Comparison of ENCODE assay signal across 1 cellular context in the genomic region with DNA sequence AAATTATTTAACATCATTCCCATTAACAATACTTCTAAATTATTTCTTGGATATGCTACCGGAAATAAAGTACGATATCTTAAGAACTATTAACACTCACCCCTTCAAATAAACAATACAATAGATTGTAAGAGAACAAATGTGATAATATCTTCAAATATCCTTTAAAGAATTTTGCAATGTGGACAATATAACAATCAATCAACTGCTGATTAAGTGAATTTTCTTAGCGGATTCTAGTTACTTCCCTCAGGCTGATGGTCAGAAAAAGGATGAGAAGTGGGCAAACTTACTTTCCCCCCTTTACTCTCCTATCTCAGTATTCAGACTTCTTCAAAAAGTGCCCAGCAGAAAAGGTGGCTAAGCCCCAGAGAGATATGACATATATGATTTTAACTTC.
TF ChIP-seq lines count a peak whose summit lies in the region.

No MANE protein-coding gene starts in this region.

TF ChIP-seq in HCT116, 20 proteins besides CTCF, POLR2A, EP300 and RAD21:
- TF ChIP-seq YY1 (IDR thresholded peaks at IDR 0.05; ENCODE audit: extremely low read depth, insufficient replicate concordance, low read depth, low read length), result no peak
- no peak for TF ChIP-seq SP1 (IDR thresholded peaks at IDR 0.05; ENCODE audit: low read depth)
- TF ChIP-seq CBX3 (IDR thresholded peaks at IDR 0.05; ENCODE audit: low read depth), result no peak
- TF ChIP-seq JUND (IDR thresholded peaks at IDR 0.05), result no peak
- no peak for TF ChIP-seq CEBPB (IDR thresholded peaks at IDR 0.05; ENCODE audit: low read depth)
- TF ChIP-seq ELF1 (IDR thresholded peaks at IDR 0.05; ENCODE audit: borderline replicate concordance, low read depth), result no peak
- TF ChIP-seq, protein P1, sequence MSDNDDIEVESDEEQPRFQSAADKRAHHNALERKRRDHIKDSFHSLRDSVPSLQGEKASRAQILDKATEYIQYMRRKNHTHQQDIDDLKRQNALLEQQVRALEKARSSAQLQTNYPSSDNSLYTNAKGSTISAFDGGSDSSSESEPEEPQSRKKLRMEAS (IDR thresholded peaks at IDR 0.05), result no peak
- no peak for TF ChIP-seq ZBTB33 (IDR thresholded peaks at IDR 0.05; ENCODE audit: extremely low read depth, insufficient replicate concordance, low read length)
- no peak for TF ChIP-seq TCF7L2 (IDR thresholded peaks at IDR 0.05; ENCODE audit: borderline replicate concordance, extremely low read depth, insufficient read depth, insufficient read length)
- TF ChIP-seq EGR1 (IDR thresholded peaks at IDR 0.05; ENCODE audit: low read depth), result no peak
- TF ChIP-seq, protein P2, sequence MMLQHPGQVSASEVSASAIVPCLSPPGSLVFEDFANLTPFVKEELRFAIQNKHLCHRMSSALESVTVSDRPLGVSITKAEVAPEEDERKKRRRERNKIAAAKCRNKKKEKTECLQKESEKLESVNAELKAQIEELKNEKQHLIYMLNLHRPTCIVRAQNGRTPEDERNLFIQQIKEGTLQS (IDR thresholded peaks at IDR 0.05), result no peak
- TF ChIP-seq POLR2AphosphoS5 (IDR thresholded peaks at IDR 0.05; ENCODE audit: low read depth, low read length), result no peak
- TF ChIP-seq ZFX (IDR thresholded peaks at IDR 0.05), result no peak
- no peak for TF ChIP-seq SRF (IDR thresholded peaks at IDR 0.05; ENCODE audit: low read depth)
- no peak for TF ChIP-seq FOSL1 (IDR thresholded peaks at IDR 0.05; ENCODE audit: low read depth)
- TF ChIP-seq, protein P3, sequence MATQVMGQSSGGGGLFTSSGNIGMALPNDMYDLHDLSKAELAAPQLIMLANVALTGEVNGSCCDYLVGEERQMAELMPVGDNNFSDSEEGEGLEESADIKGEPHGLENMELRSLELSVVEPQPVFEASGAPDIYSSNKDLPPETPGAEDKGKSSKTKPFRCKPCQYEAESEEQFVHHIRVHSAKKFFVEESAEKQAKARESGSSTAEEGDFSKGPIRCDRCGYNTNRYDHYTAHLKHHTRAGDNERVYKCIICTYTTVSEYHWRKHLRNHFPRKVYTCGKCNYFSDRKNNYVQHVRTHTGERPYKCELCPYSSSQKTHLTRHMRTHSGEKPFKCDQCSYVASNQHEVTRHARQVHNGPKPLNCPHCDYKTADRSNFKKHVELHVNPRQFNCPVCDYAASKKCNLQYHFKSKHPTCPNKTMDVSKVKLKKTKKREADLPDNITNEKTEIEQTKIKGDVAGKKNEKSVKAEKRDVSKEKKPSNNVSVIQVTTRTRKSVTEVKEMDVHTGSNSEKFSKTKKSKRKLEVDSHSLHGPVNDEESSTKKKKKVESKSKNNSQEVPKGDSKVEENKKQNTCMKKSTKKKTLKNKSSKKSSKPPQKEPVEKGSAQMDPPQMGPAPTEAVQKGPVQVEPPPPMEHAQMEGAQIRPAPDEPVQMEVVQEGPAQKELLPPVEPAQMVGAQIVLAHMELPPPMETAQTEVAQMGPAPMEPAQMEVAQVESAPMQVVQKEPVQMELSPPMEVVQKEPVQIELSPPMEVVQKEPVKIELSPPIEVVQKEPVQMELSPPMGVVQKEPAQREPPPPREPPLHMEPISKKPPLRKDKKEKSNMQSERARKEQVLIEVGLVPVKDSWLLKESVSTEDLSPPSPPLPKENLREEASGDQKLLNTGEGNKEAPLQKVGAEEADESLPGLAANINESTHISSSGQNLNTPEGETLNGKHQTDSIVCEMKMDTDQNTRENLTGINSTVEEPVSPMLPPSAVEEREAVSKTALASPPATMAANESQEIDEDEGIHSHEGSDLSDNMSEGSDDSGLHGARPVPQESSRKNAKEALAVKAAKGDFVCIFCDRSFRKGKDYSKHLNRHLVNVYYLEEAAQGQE (IDR thresholded peaks at IDR 0.05; ENCODE audit: low read depth), result no peak
- TF ChIP-seq SIN3A (IDR thresholded peaks at IDR 0.05; ENCODE audit: low read depth), result no peak
- no peak for TF ChIP-seq ZNF274 (IDR thresholded peaks at IDR 0.05; ENCODE audit: low read depth, low read length)
